Comparison of ENCODE assay signal across 3 cellular contexts in genomic region chr4:78763988-78764387, GRCh38. TPM values are rescaled to one million over a fixed set of nuclear protein-coding genes. Genes with fewer than 3 reads are reported as not detected.
DNase-seq lines count a peak whose midpoint lies in the region; ATAC-seq, FAIRE-seq and TF ChIP-seq lines count a peak whose summit lies in the region.
"Not testable (repeated sequence)": the region's sequence is repeated elsewhere in the genome, so short reads cannot be mapped to it uniquely, and the experiment has no call there.

No MANE protein-coding gene starts in this region.

- CTCF ChIA-PET in CD8-positive, alpha-beta memory T cell (lab: Charles Lee); K562 (lab: Yijun Ruan, JAX; ENCODE audit: low intra/inter-chr PET ratio): not testable (repeated sequence)

- H4K20me1 ChIP-seq in K562 (replicated peaks; ENCODE audit: control insufficient read depth, insufficient read depth, low read length), result not testable (repeated sequence)

- H3K4me3 ChIP-seq in CD8-positive, alpha-beta memory T cell (ENCODE audit: low read length); K562: not testable (repeated sequence)

- not testable (repeated sequence) for H3K79me2 ChIP-seq in K562 (ENCODE audit: control insufficient read depth, insufficient read depth, low read length)

- peak overlapping the region in 1 of 2 experiments; percentile 7; a peak in 1 of 4 replicates for H3K9ac ChIP-seq in K562 (ENCODE audit: insufficient read depth in 1 of 2, low read depth in 2 of 2, low read length in 2 of 2)

- H3K27ac ChIP-seq in CD8-positive, alpha-beta memory T cell (ENCODE audit: low read depth, low read length), result peak overlapping the region; percentile 32
- H3K27ac ChIP-seq in K562 (ENCODE audit: extremely low read depth, low read depth, low read length) (peak overlapping the region; percentile 44), foreskin keratinocyte (peak overlapping the region; percentile 49)

- not testable (repeated sequence) for H3K27ac Mint-ChIP-seq in CD8-positive, alpha-beta memory T cell

- not testable (repeated sequence) for TF ChIP-seq POLR2A in K562 (conservative IDR thresholded peaks at IDR 0.05)

- not testable (repeated sequence) for H3K9me3 Mint-ChIP-seq in CD8-positive, alpha-beta memory T cell

- 38% methylated on average over 3 of the region's 3 CpGs for WGBS in K562 (ENCODE audit: insufficient coverage, low coverage, missing lambda C conversion rate)

- not testable (repeated sequence) for H3K4me3 Mint-ChIP-seq in CD8-positive, alpha-beta memory T cell

- POLR2A ChIA-PET in CD8-positive, alpha-beta memory T cell (lab: Charles Lee), result not testable (repeated sequence)
- POLR2A ChIA-PET in K562 (lab: Yijun Ruan, JAX), result interaction anchor here (1.0 kb wide), 1 partner anchor 15 kb away, joined by 4 read pairs; no protein-coding TSS in a partner anchor

- not testable (repeated sequence) for BruUV-seq in K562 (replicated peaks; lab: Mats Ljungman, UMichigan)

- H3K36me3 Mint-ChIP-seq in CD8-positive, alpha-beta memory T cell, result not testable (repeated sequence)

- H2AFZ ChIP-seq in K562 (ENCODE audit: low read depth, low read length), result 0 out of 2 replicates have a peak overlapping the region, but pooled peaks have one; percentile 22

- 0 out of 2 replicates have a peak overlapping the region, but pooled peaks have one; percentile 6 for H3K4me2 ChIP-seq in K562 (ENCODE audit: insufficient read depth, low read length)

- intact Hi-C loops in K562 (cut with micrococcal nuclease), result not testable (repeated sequence)

- not testable (repeated sequence) for H3K9me3 ChIP-seq in CD8-positive, alpha-beta memory T cell (ENCODE audit: low read length); K562 (replicated peaks; ENCODE audit: control insufficient read depth, insufficient read depth, low read depth, low read length)

- H3K27me3 ChIP-seq in CD8-positive, alpha-beta memory T cell (ENCODE audit: insufficient read depth, low read length, poor library complexity, severe bottlenecking); K562 (ENCODE audit: control insufficient read depth in 2 of 2, insufficient read depth in 2 of 2, low read length in 2 of 2); foreskin keratinocyte: not testable (repeated sequence)

- FAIRE-seq in K562 (lab: Jason Lieb, UNC), result not testable (repeated sequence)

- not testable (repeated sequence) for H3K27me3 Mint-ChIP-seq in CD8-positive, alpha-beta memory T cell

- not testable (repeated sequence) for H3K4me1 ChIP-seq in CD8-positive, alpha-beta memory T cell (ENCODE audit: insufficient read depth, low read length)
- H3K4me1 ChIP-seq in K562 (replicated peaks in 1 of 2; ENCODE audit: control insufficient read depth in 2 of 2, insufficient read depth in 2 of 2, low read length in 2 of 2) (peaks cover 15 to 44% of the 10 kb centered on the region in 2 experiments; a peak in 4 of 5 replicates), foreskin keratinocyte (peaks cover 15% of the 10 kb centered on the region)

- H3K9me1 ChIP-seq in K562 (ENCODE audit: control insufficient read depth, insufficient read depth, low read length), result not testable (repeated sequence)

- not testable (repeated sequence) for H3K36me3 ChIP-seq in CD8-positive, alpha-beta memory T cell (ENCODE audit: insufficient read depth, low read length); K562 (ENCODE audit: control insufficient read depth, insufficient read depth, low read length)

- ATAC-seq in K562, foreskin keratinocyte: not testable (repeated sequence)

- in situ Hi-C loops in K562 (cut with MboI), result not testable (repeated sequence)

- not testable (repeated sequence) for DNase-seq in CD8-positive, alpha-beta memory T cell; K562 (ENCODE audit: extremely low read depth in 1 of 4, low spot score in 3 of 4); foreskin keratinocyte

- not testable (repeated sequence) for TF ChIP-seq EP300 in K562 (IDR thresholded peaks at IDR 0.05; ENCODE audit: low read length)

- not testable (repeated sequence) for TF ChIP-seq CTCF in K562 (IDR thresholded peaks at IDR 0.05 in 2 of 3, conservative IDR thresholded peaks at IDR 0.05 in 1 of 3; ENCODE audit: insufficient read depth in 2 of 3, low read depth in 1 of 3, low read length in 3 of 3); foreskin keratinocyte (conservative IDR thresholded peaks at IDR 0.05)

- not testable (repeated sequence) for TF ChIP-seq RAD21 in K562 (CRISPR knock-in tag; conservative IDR thresholded peaks at IDR 0.05 in 1 of 2, IDR thresholded peaks at IDR 0.05 in 1 of 2)

- H3K4me1 Mint-ChIP-seq in CD8-positive, alpha-beta memory T cell, result not testable (repeated sequence)

TF ChIP-seq in K562, 482 proteins besides CTCF, POLR2A, EP300 and RAD21:
- TF ChIP-seq SMARCA5 (IDR thresholded peaks at IDR 0.05) (peak; percentile 51; the same call in 1 of the 2 replicates), ZNF395 (CRISPR knock-in tag; IDR thresholded peaks at IDR 0.05) (0 out of 2 replicates have a peak, but pooled peaks have one; percentile 24), BCOR (IDR thresholded peaks at IDR 0.05) (peak; percentile 66; the same call in 1 of the 2 replicates)
TF ChIP-seq in K562: peak in this region for 3; not testable (repeated sequence) for 479.

RNA-seq across cellular contexts. Expression of gene BMP2K, which starts 12.2 kb away (rescaled TPM):
- 10 to 100 TPM; 20.1 to 20.7 TPM for total RNA-seq in CD8-positive, alpha-beta memory T cell
- 1.6 TPM for polyA plus RNA-seq in CD8-positive, alpha-beta memory T cell
- 277 and 609 TPM in 2 replicates for total RNA-seq in K562 (2011; cell fraction: chromatin; rRNA removed; ENCODE audit: low replicate concordance)
- 85.4 and 124 TPM in 2 replicates for total RNA-seq in K562 (2011; cell fraction: nucleolus; rRNA removed)
- total RNA-seq in K562 (2011; cell fraction: nucleoplasm; rRNA removed), result 181 and 239 TPM in 2 replicates
- 87.6 and 88.6 TPM in 2 replicates for total RNA-seq in K562 (2014; rRNA removed)
- total RNA-seq in K562 (2014; rRNA removed; fragmentation: Illumina TruSeq; extraction: Trizol), result 141 and 176 TPM in 2 replicates
- total RNA-seq in K562 (2015; rRNA removed; fragmentation: Illumina TruSeq; extraction: Trizol), result 202 and 217 TPM in 2 replicates
- total RNA-seq in K562 (2021), result 104 and 120 TPM in 2 replicates
- 125 and 150 TPM in 2 replicates for polyA plus RNA-seq in K562 (2011; rRNA removed)
- 51.4 and 56.4 TPM in 2 replicates for polyA plus RNA-seq in K562 (2011; cell fraction: cytosol; rRNA removed)
- 185 and 191 TPM in 2 replicates for polyA plus RNA-seq in K562 (2011; cell fraction: nucleus; rRNA removed)
- 52.6 and 57.6 TPM in 2 replicates for polyA plus RNA-seq in K562 (2012)
- polyA plus RNA-seq in K562 (2014; fragmentation: Illumina TruSeq; extraction: Trizol), result 96.8 and 104 TPM in 2 replicates
- polyA plus RNA-seq in K562 (2014; fragmentation: Nextera tagmentation; extraction: Ambion mirVana), result 10 to 100 TPM; 17.0 to 24.0 TPM
- polyA plus RNA-seq in K562 (2014; rRNA removed), result 76.3 and 85.8 TPM in 2 replicates
- 321 and 336 TPM in 2 replicates for polyA minus RNA-seq in K562 (2011; rRNA and poly(A)+ RNA removed)
- polyA minus RNA-seq in K562 (2011; cell fraction: cytosol; rRNA and poly(A)+ RNA removed), result 69.5 and 101 TPM in 2 replicates
- 312 and 418 TPM in 2 replicates for polyA minus RNA-seq in K562 (2011; cell fraction: nucleus; rRNA and poly(A)+ RNA removed)
- total RNA-seq in foreskin keratinocyte, result 27.7 and 29.4 TPM in 2 replicates
- 10.4 and 11.1 TPM in 2 replicates for polyA plus RNA-seq in foreskin keratinocyte
